ENCODE assay signal across 10 cellular contexts in genomic region chr3:46089237-46090011, GRCh38.
A peak's percentile ranks its signal among the peaks of the same experiment; 100 is the strongest.
DNase-seq lines count a peak whose midpoint lies in the region; ATAC-seq and TF ChIP-seq lines count a peak whose summit lies in the region.
"Had no signal": no experiment of that assay in that cellular context is flagged by ENCODE, and none has a peak within 500 bp of the region (broad histone marks: within the 10 kb centered on the region; RNA-seq: fewer than 3 reads in every experiment).

No MANE protein-coding gene starts in this region.

- H4K5ac ChIP-seq in H9 (ENCODE audit: insufficient read length, low read depth, low read length): no peak overlapping the region

- peak; percentile 50 for ATAC-seq in HG02642 (IDR thresholded peaks at IDR 0.05; ENCODE audit: poor library complexity, unreplicated experiment)

- H3K4me3 ChIP-seq in skeletal muscle cell (ENCODE audit: low read depth, low read length): no peak overlapping the region

- H4K91ac ChIP-seq in H9 (ENCODE audit: insufficient read length, low read depth, low read length): no peak overlapping the region

- H2BK12ac ChIP-seq in H9 (ENCODE audit: insufficient read length, low read depth, low read length): no peak overlapping the region

- H3K27ac ChIP-seq in H9 (ENCODE audit: insufficient read length, low read depth, low read length): no peak overlapping the region
- H3K27ac ChIP-seq: parathyroid adenoma had no signal

- no peak overlapping the region for H2BK120ac ChIP-seq in H9 (ENCODE audit: low read depth, low read length, poor library complexity, severe bottlenecking)

- H2AK5ac ChIP-seq in H9 (ENCODE audit: insufficient read length, low read length): no peak overlapping the region

- H3K4ac ChIP-seq in H9 (ENCODE audit: low read depth, low read length): no peak overlapping the region

- in situ Hi-C loops in GM13976 (cut with MboI; ENCODE audit: low sequenced_read_pairs, unreplicated experiment) (loop anchor here (10.0 kb wide), 3 partner anchors 95 to 285 kb away; partner anchors contain the start of genes CCR1 and CCR5), SK-MEL-5 (cut with HindIII; ENCODE audit: low pct_unique_long_range_greater_than_20kb, low sequenced_read_pairs) (no loop called here)

- H3K23me2 ChIP-seq in H9 (ENCODE audit: insufficient read length, low read depth, low read length, poor library complexity, severe bottlenecking): no peaks in the 10 kb centered on the region

- no peaks in the 10 kb centered on the region for H3K27me3 ChIP-seq in H9 (ENCODE audit: insufficient read depth, low read length)

- no peak overlapping the region for H2AFZ ChIP-seq in H9 (ENCODE audit: low read length)
- H2AFZ ChIP-seq: parathyroid adenoma had no signal

- H2BK15ac ChIP-seq in H9 (ENCODE audit: low read depth, low read length): no peak overlapping the region

- H3K9ac ChIP-seq in H9 (ENCODE audit: extremely low read depth, insufficient read length, low read length): no peak overlapping the region
- H3K9ac ChIP-seq: parathyroid adenoma had no signal

- no peak overlapping the region for H4K8ac ChIP-seq in H9 (replicated peaks; ENCODE audit: insufficient read length, low read depth, low read length)

- no peak overlapping the region for H2BK5ac ChIP-seq in H9 (ENCODE audit: insufficient read length, low read length)

- DNase-seq in GM13976 (ENCODE audit: low spot score): peak; percentile 49
- DNase-seq in SK-MEL-5 (ENCODE audit: low read depth, low spot score): peak; percentile 55
- DNase-seq in foreskin melanocyte: peak; percentile 91
- peak; percentile 86 for DNase-seq in skeletal muscle cell (ENCODE audit: low read depth)
- no peak for DNase-seq in DMS79 (lab: John Stamatoyannopoulos, UW)
- no peak for DNase-seq in H9
- DNase-seq in stimulated activated CD4-positive, alpha-beta T cell treated with anti-CD3 and anti-CD28 coated beads, Interleukin-4, amount 100 ng/mL, for 24 hours: no peak

- no peaks in the 10 kb centered on the region for H3K9me3 Mint-ChIP-seq in H9
- H3K9me3 Mint-ChIP-seq: T-cell had no signal

- no peak overlapping the region for H3K4me2 ChIP-seq in H9 (ENCODE audit: insufficient read depth, insufficient read length, low read length)

- no peak overlapping the region for H3K27ac Mint-ChIP-seq in H9
- H3K27ac Mint-ChIP-seq: T-cell had no signal

- no peaks in the 10 kb centered on the region; the same call in 1 of the 2 replicates for H3K27me3 Mint-ChIP-seq in H9 (ENCODE audit: low read depth)

- no CpG with 5 or more reads among the region's 5 CpGs for WGBS in H9 (ENCODE audit: extremely low coverage, insufficient read length, low lambda C conversion rate)

- peaks cover 6% of the 10 kb centered on the region in 2 experiments for H3K4me1 Mint-ChIP-seq in H9

- no peaks in the 10 kb centered on the region; the same call in 1 of the 2 replicates for H3K4me1 ChIP-seq in H9 (ENCODE audit: insufficient read depth, low read length)
- H3K4me1 ChIP-seq: parathyroid adenoma had no signal

- H3K18ac ChIP-seq in H9 (ENCODE audit: insufficient read length, low read depth, low read length): no peak overlapping the region

- no peak overlapping the region for H3K56ac ChIP-seq in H9 (ENCODE audit: insufficient read length, low read depth, low read length)

- H3T11ph ChIP-seq in H9 (ENCODE audit: low read length): no peak overlapping the region

- no peaks in the 10 kb centered on the region for H3K36me3 Mint-ChIP-seq in H9 (ENCODE audit: insufficient read depth in 1 of 3, low read depth in 3 of 3)
- H3K36me3 Mint-ChIP-seq: T-cell had no signal

- H2BK20ac ChIP-seq in H9 (ENCODE audit: low read depth, low read length, poor library complexity, severe bottlenecking): no peak overlapping the region

- H3K79me1 ChIP-seq in H9 (ENCODE audit: insufficient read depth, low read depth, low read length, poor library complexity, severe bottlenecking): no peaks in the 10 kb centered on the region

- no peak overlapping the region for H3K23ac ChIP-seq in H9 (ENCODE audit: insufficient read length, low read depth, low read length)

- H3K9me3 ChIP-seq in H9 (ENCODE audit: control insufficient read depth, low read depth, low read length): no peaks in the 10 kb centered on the region

- no peak for TF ChIP-seq CTCF in GM13976 (IDR thresholded peaks at IDR 0.05; ENCODE audit: borderline replicate concordance, control extremely low read depth, extremely low read depth, insufficient read depth, missing control alignments)
- TF ChIP-seq CTCF in H9 (conservative IDR thresholded peaks at IDR 0.05): no peak

- H4K20me1 ChIP-seq in H9 (ENCODE audit: control insufficient read depth, insufficient read depth, insufficient read length): no peaks in the 10 kb centered on the region

- no peaks in the 10 kb centered on the region for H3K79me2 ChIP-seq in H9 (ENCODE audit: insufficient read depth, low read length)
- H3K79me2 ChIP-seq: parathyroid adenoma had no signal

- no peak overlapping the region for H3K14ac ChIP-seq in H9 (ENCODE audit: insufficient read depth, low read length)

- no peak overlapping the region for H3K4me3 Mint-ChIP-seq in H9
- H3K4me3 Mint-ChIP-seq: T-cell had no signal

Comparison
In these comparisons a context has a peak if more than half of its experiments do, and no peak if none do; other contexts are left out.
1. DNase-seq: peak in GM13976 (single experiment), SK-MEL-5 (single experiment), foreskin melanocyte (single experiment) and skeletal muscle cell (single experiment); none in DMS79 (single experiment), H9 (single experiment) and stimulated activated CD4-positive, alpha-beta T cell treated with anti-CD3 and anti-CD28 coated beads, Interleukin-4, amount 100 ng/mL, for 24 hours (single experiment).